Comparison of ENCODE assay signal across 8 cellular contexts in the genomic region with DNA sequence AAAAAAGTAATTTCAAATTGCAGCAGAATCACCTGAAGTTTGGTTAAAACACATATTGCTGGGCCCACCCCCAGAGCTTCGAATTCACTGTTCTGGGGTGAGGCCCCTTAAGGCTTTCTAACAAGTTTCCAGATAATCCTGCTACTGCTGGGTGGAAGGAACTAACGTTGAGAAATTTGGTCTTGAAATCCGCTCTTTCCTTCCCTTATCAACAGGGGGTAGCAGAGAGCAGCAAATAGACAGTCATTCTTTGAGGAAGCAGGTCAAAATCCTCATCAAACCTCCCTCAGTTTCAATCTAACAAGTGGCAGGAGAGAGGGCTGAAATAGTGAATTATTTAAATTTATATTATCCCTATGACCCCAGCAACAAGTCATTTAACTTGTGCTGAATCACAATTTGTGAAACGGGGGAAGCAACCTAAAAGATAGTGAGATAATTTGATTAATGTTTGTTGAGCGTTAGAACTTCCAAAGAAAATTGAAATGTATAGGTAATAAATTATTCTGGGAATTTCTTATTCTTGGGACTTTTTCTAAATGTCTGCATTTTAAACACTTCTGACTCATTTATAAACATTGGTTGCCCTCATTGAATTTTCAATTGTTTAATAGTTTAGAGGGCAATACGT. TPM values are rescaled to one million over a fixed set of nuclear protein-coding genes. Genes with fewer than 3 reads are reported as not detected.
DNase-seq lines count a peak whose midpoint lies in the region; ATAC-seq and TF ChIP-seq lines count a peak whose summit lies in the region.

No MANE protein-coding gene starts in this region.

- in situ Hi-C loops in Caki2 (cut with HindIII; ENCODE audit: low pct_unique_long_range_greater_than_20kb, low sequenced_read_pairs) = no loop called here

- no peaks in the 10 kb centered on the region for H3K9me3 Mint-ChIP-seq in nephron progenitor cell

- H3K4me3 ChIP-seq in esophagus squamous epithelium = no peak overlapping the region

- H3K4me1 Mint-ChIP-seq in nephron progenitor cell = no peaks in the 10 kb centered on the region

- intact Hi-C loops in esophagus squamous epithelium (cut with DNase I) = loop anchor here (10.0 kb wide), 1 partner anchor 197 kb away; a partner anchor contains a TSS

- H3K4me3 Mint-ChIP-seq in nephron progenitor cell = no peak overlapping the region

- H3K4me1 ChIP-seq in esophagus squamous epithelium = peaks cover 0 to 10% (median 0%) of the 10 kb centered on the region in 3 donors

- ATAC-seq in GM21381 (IDR thresholded peaks at IDR 0.05; ENCODE audit: unreplicated experiment) (peak; percentile 41), HG02610 (IDR thresholded peaks at IDR 0.05; ENCODE audit: unreplicated experiment) (no peak), HG03457 (IDR thresholded peaks at IDR 0.05; ENCODE audit: unreplicated experiment) (no peak)

- no peaks in the 10 kb centered on the region for H3K27me3 ChIP-seq in esophagus squamous epithelium

- H3K9me3 ChIP-seq in esophagus squamous epithelium = no peaks in the 10 kb centered on the region

- DNase-seq in Caki2 (ENCODE audit: low read depth) (peak; percentile 73), NCI-H146 (lab: John Stamatoyannopoulos, UW) (peak; percentile 67), SW480 (ENCODE audit: low spot score) (peak; percentile 72), esophagus squamous epithelium (lab: John Stamatoyannopoulos, UW) (no peak), nephron progenitor cell (peak; percentile 31)

- TF ChIP-seq CTCF in esophagus squamous epithelium (IDR thresholded peaks at IDR 0.05) (peak; percentile 28 to 81 (median 62)), nephron progenitor cell (IDR thresholded peaks at IDR 0.05) (peak; percentile 74)

- H3K27me3 Mint-ChIP-seq in nephron progenitor cell (ENCODE audit: low read depth, poor library complexity) = peaks cover 9% of the 10 kb centered on the region

- no peak overlapping the region for H3K27ac Mint-ChIP-seq in nephron progenitor cell

- H3K27ac ChIP-seq in esophagus squamous epithelium = no peak overlapping the region

- WGBS in esophagus squamous epithelium, 2 donors = 40% methylated on average over 6 of the region's 6 CpGs

- no peak for TF ChIP-seq POLR2A in esophagus squamous epithelium (IDR thresholded peaks at IDR 0.05)

- peaks cover 0 to 24% (median 0%) of the 10 kb centered on the region in 3 donors for H3K36me3 ChIP-seq in esophagus squamous epithelium

- H3K36me3 Mint-ChIP-seq in nephron progenitor cell (ENCODE audit: low read depth) = no peaks in the 10 kb centered on the region

RNA-seq across cellular contexts. Expression of a gene that starts 21.7 kb away (rescaled TPM):
- 77.0 and 98.7 TPM in 2 replicates for total RNA-seq in Caki2 (2014; rRNA removed; shearing (Covaris generic); ENCODE audit: low replicate concordance)
- total RNA-seq in esophagus squamous epithelium = 10 to 100 TPM; 32.6 to 55.1 (median 49.3) TPM

RNA-seq across cellular contexts. Expression of a gene that starts 30.9 kb away (rescaled TPM):
- total RNA-seq in Caki2 (2014; rRNA removed; shearing (Covaris generic); ENCODE audit: low replicate concordance) = 32.7 and 33.1 TPM in 2 replicates
- 100 to 1,000 TPM in 2 of 4 donors, 10 to 100 TPM in 2; 34.5 to 187 (median 107) TPM for total RNA-seq in esophagus squamous epithelium
